ENCODE assay signal across 8 cellular contexts in the genomic region with DNA sequence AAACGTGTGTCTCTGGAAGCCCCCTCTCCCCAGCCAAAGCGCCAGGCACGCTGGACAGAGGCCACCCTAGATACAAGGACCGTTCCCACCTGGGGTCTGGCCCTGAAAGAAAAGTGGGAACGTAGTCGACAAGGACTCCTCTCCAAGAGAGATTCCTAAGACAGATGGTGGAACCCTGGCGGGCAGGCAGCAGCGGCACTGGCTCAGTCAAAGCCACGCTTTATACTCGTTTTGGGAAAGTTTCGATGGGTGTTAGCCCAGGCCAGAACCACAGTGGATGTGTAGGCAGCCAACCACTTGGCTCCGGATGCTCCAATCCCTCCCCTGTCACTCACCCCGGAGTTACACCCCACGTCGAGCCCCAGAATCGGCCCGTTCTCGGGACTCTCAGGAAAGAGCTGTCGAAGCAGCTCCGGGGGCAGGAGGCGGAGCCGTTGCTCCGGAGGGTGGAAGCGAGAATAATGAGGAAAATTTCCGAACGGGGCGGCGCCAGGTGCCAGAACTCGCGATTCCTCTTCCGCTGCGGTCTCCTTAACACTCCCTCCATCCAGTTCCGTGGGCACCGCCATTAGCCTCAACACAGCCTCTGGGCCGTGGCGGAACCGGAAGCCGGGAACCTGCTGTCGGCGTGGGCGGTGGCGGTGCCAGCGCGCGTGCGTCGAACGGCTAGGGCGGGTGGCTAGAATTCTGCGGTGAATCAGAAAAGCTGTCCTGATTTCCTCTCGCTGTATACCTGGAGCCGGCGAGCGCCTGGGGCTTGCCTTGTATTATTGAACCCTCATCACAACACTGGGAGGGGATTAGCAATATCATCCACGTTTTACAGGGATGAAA. TPM values are rescaled to one million over a fixed set of nuclear protein-coding genes. Genes with fewer than 3 reads are reported as not detected.
DNase-seq lines count a peak whose midpoint lies in the region; TF ChIP-seq lines count a peak whose summit lies in the region.

A gene with protein sequence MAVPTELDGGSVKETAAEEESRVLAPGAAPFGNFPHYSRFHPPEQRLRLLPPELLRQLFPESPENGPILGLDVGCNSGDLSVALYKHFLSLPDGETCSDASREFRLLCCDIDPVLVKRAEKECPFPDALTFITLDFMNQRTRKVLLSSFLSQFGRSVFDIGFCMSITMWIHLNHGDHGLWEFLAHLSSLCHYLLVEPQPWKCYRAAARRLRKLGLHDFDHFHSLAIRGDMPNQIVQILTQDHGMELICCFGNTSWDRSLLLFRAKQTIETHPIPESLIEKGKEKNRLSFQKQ (minus strand): TSS at position 588 of the 834 bp plus-strand sequence. CDS start 19 bp downstream, at position 569.

- H3K4me1 ChIP-seq in CD8-positive, alpha-beta memory T cell (ENCODE audit: insufficient read depth, low read length) = peaks cover 33% of the 10 kb centered on the region
- peaks cover 14% of the 10 kb centered on the region for H3K4me1 ChIP-seq in effector memory CD4-positive, alpha-beta T cell (ENCODE audit: control insufficient read depth, insufficient read depth, low read length, poor library complexity, severe bottlenecking)

- peak within 1 kb of the TSS; percentile 90 to 97 (median 93) for H3K4me3 Mint-ChIP-seq in CD8-positive, alpha-beta memory T cell

- H3K36me3 ChIP-seq in CD8-positive, alpha-beta memory T cell (ENCODE audit: insufficient read depth, low read length) = peaks cover 3% of the 10 kb centered on the region
- H3K36me3 ChIP-seq in effector memory CD4-positive, alpha-beta T cell (ENCODE audit: control insufficient read depth, insufficient read depth, low read length) = no peaks in the 10 kb centered on the region

- peak within 1 kb of the TSS; percentile 96 for H3K4me3 ChIP-seq in CD8-positive, alpha-beta memory T cell (ENCODE audit: low read length)
- peak within 1 kb of the TSS; percentile 64 for H3K4me3 ChIP-seq in effector memory CD4-positive, alpha-beta T cell (ENCODE audit: insufficient read depth, low read depth, low read length, poor library complexity, severe bottlenecking)

- no peaks in the 10 kb centered on the region for H3K9me3 Mint-ChIP-seq in CD8-positive, alpha-beta memory T cell

- H3K27me3 Mint-ChIP-seq in CD8-positive, alpha-beta memory T cell = no peaks in the 10 kb centered on the region

- peaks cover 0 to 14% (median 2%) of the 10 kb centered on the region in 3 donors for H3K36me3 Mint-ChIP-seq in CD8-positive, alpha-beta memory T cell

- H3K9me3 ChIP-seq in CD8-positive, alpha-beta memory T cell (ENCODE audit: low read length) = no peaks in the 10 kb centered on the region
- no peaks in the 10 kb centered on the region for H3K9me3 ChIP-seq in effector memory CD4-positive, alpha-beta T cell (ENCODE audit: control insufficient read depth, low read length)

- H3K27ac ChIP-seq in CD8-positive, alpha-beta memory T cell (ENCODE audit: low read depth, low read length) = peak within 1 kb of the TSS; percentile 79
- H3K27ac ChIP-seq in effector memory CD4-positive, alpha-beta T cell (ENCODE audit: insufficient read depth, low read length, poor library complexity, severe bottlenecking) = peak within 1 kb of the TSS; percentile 75

- no peaks in the 10 kb centered on the region for H3K27me3 ChIP-seq in CD8-positive, alpha-beta memory T cell (ENCODE audit: insufficient read depth, low read length, poor library complexity, severe bottlenecking)
- no peaks in the 10 kb centered on the region for H3K27me3 ChIP-seq in effector memory CD4-positive, alpha-beta T cell (replicated peaks; ENCODE audit: control insufficient read depth, insufficient read depth, low read length, poor library complexity, severe bottlenecking)

- POLR2A ChIA-PET in CD8-positive, alpha-beta memory T cell (lab: Charles Lee) = interaction anchor here (0.5 to 1.5 kb wide), 5 partner anchors 9 to 136 kb away, joined by 3 to 11 read pairs (median 3); a partner anchor contains a TSS

- CTCF ChIA-PET in CD8-positive, alpha-beta memory T cell (lab: Charles Lee) = interaction anchor here (1.0 to 6.5 kb wide), 6 partner anchors 14 to 990 kb away, joined by 3 to 44 read pairs (median 4); a partner anchor contains a TSS

- H3K4me1 Mint-ChIP-seq in CD8-positive, alpha-beta memory T cell = peaks cover 29 to 51% (median 44%) of the 10 kb centered on the region in 3 donors

- peak; percentile 88 to 94 (median 89) for DNase-seq in CD8-positive, alpha-beta memory T cell
- DNase-seq in GM20000 (ENCODE audit: low spot score) = peak; percentile 88
- DNase-seq in HS-5 (ENCODE audit: low read depth) = peak; percentile 83
- peak; percentile 54 for DNase-seq in NK-92 (lab: John Stamatoyannopoulos, UW; ENCODE audit: unreplicated experiment)
- peak; percentile 86 to 87 for DNase-seq in activated CD8-positive, alpha-beta memory T cell treated with anti-CD3 and anti-CD28 coated beads for 4 hours (ENCODE audit: low read depth in 2 of 2)
- peak; percentile 86 to 91 (median 88) for DNase-seq in effector memory CD4-positive, alpha-beta T cell
- DNase-seq in mesenteric fat pad (ENCODE audit: low spot score) = peak; percentile 97
- DNase-seq in stimulated activated CD8-positive, alpha-beta memory T cell treated with anti-CD3 and anti-CD28 coated beads, Interleukin-15, amount 100 ng/mL, for 1 hour (ENCODE audit: low read depth) = peak; percentile 82

- H3K27ac Mint-ChIP-seq in CD8-positive, alpha-beta memory T cell = peak within 1 kb of the TSS; percentile 89 to 97 (median 96)

- TF ChIP-seq CTCF in GM20000 (IDR thresholded peaks at IDR 0.05; ENCODE audit: extremely low read depth, missing control alignments) = no peak

RNA-seq across cellular contexts. Expression of the gene that starts here (rescaled TPM):
- total RNA-seq in CD8-positive, alpha-beta memory T cell = 1 to 10 TPM; 6.5 to 7.6 TPM
- polyA plus RNA-seq in CD8-positive, alpha-beta memory T cell = 6.4 TPM
- total RNA-seq in mesenteric fat pad = 3.0 TPM

Comparison
In these comparisons a context has a peak if more than half of its experiments do, and no peak if none do; other contexts are left out.
1. Peak in every context shown above with its lines: DNase-seq, H3K4me3 ChIP-seq and H3K27ac ChIP-seq.